8 cellular contexts compared by ENCODE assay signal in the genomic region with DNA sequence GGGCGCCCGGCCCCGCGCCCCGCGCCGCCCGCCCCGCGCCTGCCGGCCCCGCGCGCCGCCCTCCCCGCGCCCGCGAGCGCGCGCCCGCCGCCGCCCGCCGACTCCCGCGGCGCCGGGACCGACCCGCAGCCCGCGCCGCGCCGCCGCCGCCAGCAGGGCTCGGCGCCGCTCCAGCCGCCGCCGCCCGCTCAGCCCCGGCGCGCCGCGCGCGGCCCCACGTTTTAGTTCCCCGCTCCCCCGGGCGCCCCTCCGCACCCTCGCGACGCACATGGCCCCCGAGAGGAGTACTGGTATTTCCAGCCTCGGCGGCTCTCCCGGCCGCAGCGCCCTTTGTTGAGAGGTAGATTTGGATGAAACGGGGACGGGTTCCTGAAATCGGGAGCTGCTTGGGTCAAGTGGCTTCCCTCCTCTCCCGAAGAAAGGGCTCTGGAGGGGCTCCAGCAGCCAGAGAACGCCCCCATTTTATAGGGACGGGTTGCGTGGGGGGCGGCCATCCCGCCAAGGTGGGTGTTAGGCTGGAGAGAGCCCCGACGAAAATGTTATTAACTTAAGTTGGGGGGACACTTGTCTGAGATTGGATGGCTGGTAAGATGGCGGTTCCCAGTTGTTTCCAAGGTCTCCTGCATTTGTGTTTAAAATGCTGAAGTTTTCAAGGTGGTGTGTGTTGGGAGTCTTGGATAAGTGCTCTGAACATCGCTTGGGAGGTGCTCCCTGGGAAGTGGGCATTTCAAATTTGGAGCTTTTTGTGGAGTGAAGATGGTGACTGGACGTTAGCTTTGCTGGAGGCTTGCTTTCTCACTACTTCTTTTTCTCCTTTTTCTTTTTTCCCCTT. TPM values are rescaled to one million over a fixed set of nuclear protein-coding genes. Genes with fewer than 3 reads are reported as not detected.
DNase-seq lines count a peak whose midpoint lies in the region; ATAC-seq and TF ChIP-seq lines count a peak whose summit lies in the region.

No MANE protein-coding gene starts in this region.

- H4K8ac ChIP-seq in trophoblast cell (ENCODE audit: low read depth, low read length) = peak overlapping the region; percentile 67

- TF ChIP-seq CTCF in BE2C (IDR thresholded peaks at IDR 0.05; ENCODE audit: low read depth, low read length) = no peak

- H2BK120ac ChIP-seq in trophoblast cell (ENCODE audit: insufficient read depth, low read length, poor library complexity) = no peak overlapping the region

- ATAC-seq in HG03354 (IDR thresholded peaks at IDR 0.05; ENCODE audit: poor library complexity, severe bottlenecking, unreplicated experiment) = peak; percentile 8
- ATAC-seq in GM21529 (IDR thresholded peaks at IDR 0.05; ENCODE audit: unreplicated experiment) = no peak

- H2BK5ac ChIP-seq in trophoblast cell (ENCODE audit: low read depth, low read length, poor library complexity) = no peak overlapping the region

- peak overlapping the region; percentile 70 for H3K14ac ChIP-seq in trophoblast cell (ENCODE audit: low read length)

- peak overlapping the region; percentile 83 for H3K4me3 Mint-ChIP-seq in activated T-helper 2 cell treated with anti-CD3 and anti-CD28 coated beads, Interferon-gamma antibody, Interleukin-2, Interleukin-4, amounts not matched to agents 10 μg/mL and 5 μg/mL and 100 μg/mL, durations not matched to agents 14 hours and 24 hours and 36 hours (ENCODE audit: low read depth)

- H2AFZ ChIP-seq in trophoblast cell (ENCODE audit: insufficient read depth, low read length, poor library complexity) = no peak overlapping the region

- peaks cover 10% of the 10 kb centered on the region for H3K79me1 ChIP-seq in trophoblast cell (ENCODE audit: low read length)

- peaks cover 5% of the 10 kb centered on the region for H3K79me2 ChIP-seq in trophoblast cell (ENCODE audit: control insufficient read depth, insufficient read depth, low read length, poor library complexity)

- DNase-seq in BE2C (no peak), head of caudate nucleus (peak in 29 of 42 donors; percentile 13 to 72 (median 44)), trophoblast cell (peak in 1 of 2 donors; percentile 37), SKM-1 (lab: John Stamatoyannopoulos, UW; ENCODE audit: unreplicated experiment) (no peak), mesenteric fat pad (ENCODE audit: low spot score) (no peak)
- no peak for DNase-seq in activated T-helper 2 cell treated with anti-CD3 and anti-CD28 coated beads, Interferon-gamma antibody, Interleukin-2, Interleukin-4, amounts not matched to agents 10 μg/mL and 5 μg/mL and 100 μg/mL, durations not matched to agents 14 hours and 24 hours and 36 hours (ENCODE audit: low spot score)

- no peaks in the 10 kb centered on the region for H3K9me3 ChIP-seq in BE2C
- no peaks in the 10 kb centered on the region for H3K9me3 ChIP-seq in trophoblast cell (ENCODE audit: insufficient read depth, low read depth, low read length)

- H3K4ac ChIP-seq in trophoblast cell (ENCODE audit: low read depth, low read length) = no peak overlapping the region

- H3K27me3 ChIP-seq in BE2C (peaks cover 13% of the 10 kb centered on the region), trophoblast cell (ENCODE audit: insufficient read depth, low read length) (peaks cover 22% of the 10 kb centered on the region)

- H4K12ac ChIP-seq in trophoblast cell (ENCODE audit: low read depth, low read length) = no peak overlapping the region

- H4K91ac ChIP-seq in trophoblast cell (ENCODE audit: low read depth, low read length) = no peak overlapping the region

- peaks cover 66% of the 10 kb centered on the region for H3K36me3 Mint-ChIP-seq in activated T-helper 2 cell treated with anti-CD3 and anti-CD28 coated beads, Interferon-gamma antibody, Interleukin-2, Interleukin-4, amounts not matched to agents 10 μg/mL and 5 μg/mL and 100 μg/mL, durations not matched to agents 14 hours and 24 hours and 36 hours (ENCODE audit: low read depth)

- intact Hi-C loops in activated T-helper 2 cell treated with anti-CD3 and anti-CD28 coated beads, Interferon-gamma antibody, Interleukin-2, Interleukin-4, amounts not matched to agents 10 μg/mL and 5 μg/mL and 100 μg/mL, durations not matched to agents 14 hours and 24 hours and 36 hours (cut with micrococcal nuclease) = loop anchor here (1.0 to 5.0 kb wide), 4 partner anchors 93 to 390 kb away; a partner anchor contains a TSS
- intact Hi-C loops in head of caudate nucleus (cut with DNase I) = loop anchor here (5.0 to 10.0 kb wide), 3 partner anchors 115 to 797 kb away; a partner anchor contains a TSS

- no peak overlapping the region for H3K23ac ChIP-seq in trophoblast cell (ENCODE audit: low read length)

- H3K4me1 ChIP-seq in BE2C (peaks cover 17% of the 10 kb centered on the region), trophoblast cell (ENCODE audit: control insufficient read depth in 1 of 2, insufficient read depth in 2 of 2, low read length in 2 of 2) (peaks cover 3 to 5% of the 10 kb centered on the region in 2 experiments)

- peak overlapping the region; percentile 24 for H3K9ac ChIP-seq in trophoblast cell (ENCODE audit: low read length)

- H2AK5ac ChIP-seq in trophoblast cell (ENCODE audit: low read length) = no peak overlapping the region

- no peak overlapping the region for H3K27ac ChIP-seq in trophoblast cell (ENCODE audit: low read depth, low read length)

- H3K18ac ChIP-seq in trophoblast cell (ENCODE audit: low read length) = peak overlapping the region; percentile 51

- no peaks in the 10 kb centered on the region for H3K36me3 ChIP-seq in BE2C
- H3K36me3 ChIP-seq in trophoblast cell (ENCODE audit: control insufficient read depth in 1 of 2, insufficient read depth in 2 of 2, low read length in 2 of 2) = no peaks in the 10 kb centered on the region

- WGBS in trophoblast cell (ENCODE audit: extremely low coverage, insufficient coverage, insufficient read length) = no CpG with 5 or more reads among the region's 82 CpGs

- H3K4me2 ChIP-seq in trophoblast cell (ENCODE audit: low read length) = peak overlapping the region; percentile 79

- peaks cover 59% of the 10 kb centered on the region for H3K4me1 Mint-ChIP-seq in activated T-helper 2 cell treated with anti-CD3 and anti-CD28 coated beads, Interferon-gamma antibody, Interleukin-2, Interleukin-4, amounts not matched to agents 10 μg/mL and 5 μg/mL and 100 μg/mL, durations not matched to agents 14 hours and 24 hours and 36 hours (ENCODE audit: low read depth)

- no peaks in the 10 kb centered on the region for H3K9me3 Mint-ChIP-seq in activated T-helper 2 cell treated with anti-CD3 and anti-CD28 coated beads, Interferon-gamma antibody, Interleukin-2, Interleukin-4, amounts not matched to agents 10 μg/mL and 5 μg/mL and 100 μg/mL, durations not matched to agents 14 hours and 24 hours and 36 hours

- no peak overlapping the region for H2BK12ac ChIP-seq in trophoblast cell (ENCODE audit: low read length)

- H3K4me3 ChIP-seq in BE2C (ENCODE audit: low read depth, low read length) (peak overlapping the region; percentile 77), trophoblast cell (ENCODE audit: low read depth, low read length) (peak overlapping the region; percentile 85)

- H3K27ac Mint-ChIP-seq in activated T-helper 2 cell treated with anti-CD3 and anti-CD28 coated beads, Interferon-gamma antibody, Interleukin-2, Interleukin-4, amounts not matched to agents 10 μg/mL and 5 μg/mL and 100 μg/mL, durations not matched to agents 14 hours and 24 hours and 36 hours = peak overlapping the region; percentile 77

- H3K27me3 Mint-ChIP-seq in activated T-helper 2 cell treated with anti-CD3 and anti-CD28 coated beads, Interferon-gamma antibody, Interleukin-2, Interleukin-4, amounts not matched to agents 10 μg/mL and 5 μg/mL and 100 μg/mL, durations not matched to agents 14 hours and 24 hours and 36 hours (ENCODE audit: low read depth) = peaks cover 28% of the 10 kb centered on the region

RNA-seq across cellular contexts. Expression of a gene that starts 1.1 kb away (rescaled TPM):
- polyA plus RNA-seq in BE2C (2012; ENCODE audit: insufficient read depth, insufficient read length, low read depth) = 48.1 TPM
- total RNA-seq in activated T-helper 2 cell treated with anti-CD3 and anti-CD28 coated beads, Interferon-gamma antibody, Interleukin-2, Interleukin-4, amounts not matched to agents 10 μg/mL and 5 μg/mL and 100 μg/mL, durations not matched to agents 14 hours and 24 hours and 36 hours = 64.2 and 69.0 TPM in 2 replicates
- 10.1 and 10.3 TPM in 2 replicates for polyA plus RNA-seq in trophoblast cell (2013)
- 58.1 TPM for total RNA-seq in mesenteric fat pad

RNA-seq across cellular contexts. Expression of a gene that starts 5.9 kb away (rescaled TPM):
- 62.5 TPM for polyA plus RNA-seq in BE2C (2012; ENCODE audit: insufficient read depth, insufficient read length, low read depth)
- total RNA-seq in activated T-helper 2 cell treated with anti-CD3 and anti-CD28 coated beads, Interferon-gamma antibody, Interleukin-2, Interleukin-4, amounts not matched to agents 10 μg/mL and 5 μg/mL and 100 μg/mL, durations not matched to agents 14 hours and 24 hours and 36 hours = 92.1 and 105 TPM in 2 replicates
- 22.3 and 23.4 TPM in 2 replicates for polyA plus RNA-seq in trophoblast cell (2013)
- total RNA-seq in mesenteric fat pad = 46.8 TPM

RNA-seq across cellular contexts. Expression of a gene that starts 23.2 kb away (rescaled TPM):
- 0.73 TPM for polyA plus RNA-seq in BE2C (2012; ENCODE audit: insufficient read depth, insufficient read length, low read depth)
- 0.14 and 0.62 TPM in 2 replicates for total RNA-seq in activated T-helper 2 cell treated with anti-CD3 and anti-CD28 coated beads, Interferon-gamma antibody, Interleukin-2, Interleukin-4, amounts not matched to agents 10 μg/mL and 5 μg/mL and 100 μg/mL, durations not matched to agents 14 hours and 24 hours and 36 hours
- polyA plus RNA-seq in trophoblast cell (2013) = not detected in 2 replicates
- total RNA-seq in mesenteric fat pad = 0.51 TPM

Comparison
In these comparisons a context has a peak if more than half of its experiments do, and no peak if none do; other contexts are left out.
1. DNase-seq: peak in head of caudate nucleus (29 of 42); none in BE2C (single experiment), activated T-helper 2 cell treated with anti-CD3 and anti-CD28 coated beads, Interferon-gamma antibody, Interleukin-2, Interleukin-4, amounts not matched to agents 10 μg/mL and 5 μg/mL and 100 μg/mL, durations not matched to agents 14 hours and 24 hours and 36 hours (single experiment), SKM-1 (single experiment) and mesenteric fat pad (single experiment).